11 cellular contexts compared by ENCODE assay signal in the genomic region with DNA sequence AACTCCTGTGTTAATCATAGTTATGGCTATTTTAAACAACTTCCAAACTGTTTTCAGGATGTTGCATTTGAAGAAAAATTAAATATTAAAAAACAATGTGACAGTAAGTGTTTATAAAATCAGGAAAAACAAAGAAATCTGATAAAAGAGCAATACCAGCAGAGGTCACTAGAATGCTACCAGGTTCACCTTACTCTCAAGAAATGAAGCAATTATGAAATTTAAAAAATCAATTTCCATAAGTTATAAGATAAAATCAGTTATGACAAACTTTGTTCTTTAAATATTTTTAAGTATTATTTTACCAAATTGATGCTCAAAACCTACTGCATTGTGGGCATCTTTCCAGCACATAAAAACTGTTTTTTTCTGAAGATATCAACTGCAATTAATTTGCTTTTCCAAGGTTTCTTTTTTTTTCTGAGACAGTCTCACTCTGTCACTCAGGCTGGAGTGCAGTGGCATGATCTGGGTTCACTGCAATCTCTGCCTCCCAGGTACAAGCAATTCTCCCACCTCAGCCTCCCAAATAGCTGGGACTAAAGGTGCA. TPM values are rescaled to one million over a fixed set of nuclear protein-coding genes. Genes with fewer than 3 reads are reported as not detected.
DNase-seq lines count a peak whose midpoint lies in the region; ATAC-seq and TF ChIP-seq lines count a peak whose summit lies in the region.
"Had no signal": no experiment of that assay in that cellular context is flagged by ENCODE, and none has a peak within 500 bp of the region (broad histone marks: within the 10 kb centered on the region; RNA-seq: fewer than 3 reads in every experiment).

No MANE protein-coding gene starts in this region.

- peak; percentile 60 for TF ChIP-seq CTCF in CD14-positive monocyte (IDR thresholded peaks at IDR 0.05)
- TF ChIP-seq CTCF in astrocyte of the cerebellum (IDR thresholded peaks at IDR 0.05; ENCODE audit: low read depth, low read length, missing control alignments): peak; percentile 46
- peak; percentile 34 for TF ChIP-seq CTCF in lower lobe of right lung (IDR thresholded peaks at IDR 0.05)

- H3K4me3 Mint-ChIP-seq in CD14-positive monocyte: no peak overlapping the region
- H3K4me3 Mint-ChIP-seq: activated CD4-positive, alpha-beta memory T cell treated with anti-CD3 and anti-CD28 coated beads for 36 hours had no signal

- no peaks in the 10 kb centered on the region for H3K27me3 ChIP-seq in lower lobe of right lung (ENCODE audit: low read depth)
- H3K27me3 ChIP-seq: neutrophil had no signal

- no peak overlapping the region for H3K27ac Mint-ChIP-seq in CD14-positive monocyte
- H3K27ac Mint-ChIP-seq: activated CD4-positive, alpha-beta memory T cell treated with anti-CD3 and anti-CD28 coated beads for 36 hours had no signal

- DNase-seq in CD14-positive monocyte (ENCODE audit: low spot score): no peak
- DNase-seq in HT-29 (ENCODE audit: low spot score): peak; percentile 62
- DNase-seq in astrocyte of the cerebellum (ENCODE audit: low read depth): peak; percentile 35
- no peak for DNase-seq in lower lobe of right lung
- no peak for DNase-seq in DMS79 (lab: John Stamatoyannopoulos, UW)
- no peak for DNase-seq in NK-92 (lab: John Stamatoyannopoulos, UW; ENCODE audit: unreplicated experiment)
- DNase-seq: activated CD4-positive, alpha-beta memory T cell treated with anti-CD3 and anti-CD28 coated beads for 36 hours; effector CD4-positive, alpha-beta T cell had no signal

- H3K36me3 Mint-ChIP-seq in CD14-positive monocyte: peaks cover 47 to 61% of the 10 kb centered on the region in 2 donors

- no peaks in the 10 kb centered on the region for H3K9me3 Mint-ChIP-seq in CD14-positive monocyte
- H3K9me3 Mint-ChIP-seq: activated CD4-positive, alpha-beta memory T cell treated with anti-CD3 and anti-CD28 coated beads for 36 hours had no signal

- H3K4me1 Mint-ChIP-seq in CD14-positive monocyte: no peaks in the 10 kb centered on the region

- H3K27ac ChIP-seq in lower lobe of right lung: no peak overlapping the region
- H3K27ac ChIP-seq: neutrophil had no signal

- H3K36me3 ChIP-seq in lower lobe of right lung: peaks cover 24% of the 10 kb centered on the region
- H3K36me3 ChIP-seq: neutrophil had no signal

- intact Hi-C loops in CD14-positive monocyte (cut with micrococcal nuclease) (loop anchor here in 1 of 2 donors (5.0 kb wide), 1 partner anchor 187 kb away; no protein-coding TSS in a partner anchor), lower lobe of right lung (cut with DNase I) (no loop called here)

- peaks cover 4% of the 10 kb centered on the region for H3K4me1 ChIP-seq in lower lobe of right lung

- in situ Hi-C loops in astrocyte of the cerebellum (cut with HindIII; ENCODE audit: low sequenced_read_pairs): no loop called here

- H3K4me3 ChIP-seq in astrocyte of the cerebellum (ENCODE audit: low read depth, low read length): no peak overlapping the region
- no peak overlapping the region for H3K4me3 ChIP-seq in lower lobe of right lung

- no peaks in the 10 kb centered on the region for H3K27me3 Mint-ChIP-seq in CD14-positive monocyte (ENCODE audit: low read depth in 3 of 3)
- H3K27me3 Mint-ChIP-seq: activated CD4-positive, alpha-beta memory T cell treated with anti-CD3 and anti-CD28 coated beads for 36 hours had no signal

- no peaks in the 10 kb centered on the region for H3K9me3 ChIP-seq in lower lobe of right lung
- H3K9me3 ChIP-seq: neutrophil had no signal

- ATAC-seq in lower lobe of right lung (no peak), HG02678 (IDR thresholded peaks at IDR 0.05; ENCODE audit: unreplicated experiment) (no peak), HG02884 (IDR thresholded peaks at IDR 0.05; ENCODE audit: unreplicated experiment) (no peak)

RNA-seq across cellular contexts. Expression of a gene that starts 50.7 kb away (rescaled TPM):
- 10 to 100 TPM; 95.8 to 96.1 TPM for polyA plus RNA-seq in CD14-positive monocyte
- total RNA-seq in HT-29 (2014; rRNA removed; shearing (Covaris generic)): 135 and 151 TPM in 2 replicates
- 96.0 TPM for total RNA-seq in lower lobe of right lung

Comparison
In these comparisons a context has a peak if more than half of its experiments do, and no peak if none do; other contexts are left out.
1. DNase-seq: peak in HT-29 (single experiment) and astrocyte of the cerebellum (single experiment); none in CD14-positive monocyte (single experiment), lower lobe of right lung (single experiment), DMS79 (single experiment) and NK-92 (single experiment).
2. Peak in every context shown above with its lines, with median percentiles within 50 percentile points of each other: CTCF ChIP-seq.